30 cellular contexts compared by ENCODE assay signal in genomic region chr1:46927249-46927835, GRCh38. TPM values are rescaled to one million over a fixed set of nuclear protein-coding genes. Genes with fewer than 3 reads are reported as not detected.
"Had no signal": no experiment of that assay in that cellular context is flagged by ENCODE, and none has a peak within 500 bp of the region (broad histone marks: within the 10 kb centered on the region; RNA-seq: fewer than 3 reads in every experiment).

No MANE protein-coding gene starts in this region.

- H3K4me2 ChIP-seq: smooth muscle cell had no signal

- H3K9ac ChIP-seq: parathyroid adenoma had no signal

- H3K4me1 ChIP-seq: parathyroid adenoma, psoas muscle, spleen, stomach, thyroid gland, tibial nerve, vagina had no signal

- H3K36me3 ChIP-seq: ovary, spleen, stomach, thoracic aorta, thyroid gland, tibial nerve, vagina had no signal

- H3K79me2 ChIP-seq: parathyroid adenoma had no signal

- DNase-seq: naive thymus-derived CD4-positive, alpha-beta T cell; natural killer cell; occipital lobe; ovary; posterior cingulate gyrus; psoas muscle; right cardiac atrium; spleen; stimulated activated CD4-positive, alpha-beta T cell treated with anti-CD3 and anti-CD28 coated beads, Interleukin-12 subunit alpha, Interleukin-12 subunit beta, amount 100 ng/mL, for 4 hours; stimulated activated CD4-positive, alpha-beta T cell treated with anti-CD3 and anti-CD28 coated beads, Interleukin-1b, Interleukin-23, amount 100 ng/mL, for 48 hours; stimulated activated CD4-positive, alpha-beta T cell treated with anti-CD3 and anti-CD28 coated beads, Interleukin-4, amount 100 ng/mL, for 1 hour; stimulated activated CD4-positive, alpha-beta T cell treated with anti-CD3 and anti-CD28 coated beads, Interleukin-4, amount 100 ng/mL, for 4 hours; stimulated activated CD8-positive, alpha-beta memory T cell treated with anti-CD3 and anti-CD28 coated beads, Interleukin-4, amount 100 ng/mL, for 48 hours; stimulated activated naive B cell treated with anti-CD40 and anti-IgM and Interleukin-4, amounts not matched to agents 10 μg/mL and 1 μg/mL and 100 μg/mL, for 72 hours; stimulated activated naive CD4-positive, alpha-beta T cell treated with Interleukin-2 at 50 U/mL for 16 hours; stomach; thyroid gland had no signal

- H3K27ac ChIP-seq: ovary, parathyroid adenoma, psoas muscle, skin epidermis, spleen, stomach, thoracic aorta, thyroid gland, tibial nerve, vagina had no signal

- H3K27me3 ChIP-seq: ovary, stomach, thyroid gland, tibial nerve, vagina had no signal

- H2AFZ ChIP-seq: parathyroid adenoma had no signal

- FAIRE-seq: urothelium cell line had no signal

- ATAC-seq: naive thymus-derived CD4-positive, alpha-beta T cell; natural killer cell; psoas muscle; right cardiac atrium; sciatic nerve; stimulated activated naive B cell treated with anti-CD40 and anti-IgM and Interleukin-4, amounts not matched to agents 10 μg/mL and 1 μg/mL and 100 μg/mL, for 72 hours had no signal

- H3K4me3 ChIP-seq: ovary, psoas muscle, skin epidermis, smooth muscle cell, spleen, stomach, thoracic aorta, thyroid gland, tibial nerve, vagina had no signal

- H3K9me3 ChIP-seq: ovary, psoas muscle, thyroid gland, vagina had no signal

RNA-seq across cellular contexts. Expression of gene CYP4A11, which starts 13.9 kb away (rescaled TPM):
- total RNA-seq: naive thymus-derived CD4-positive, alpha-beta T cell; natural killer cell; neural crest cell; occipital lobe; osteoblast; progenitor cell of endocrine pancreas; psoas muscle; renal cortical epithelial cell; smooth muscle cell; spleen; thoracic aorta; thyroid gland; ureter; vagina had no signal
- polyA plus RNA-seq: naive thymus-derived CD4-positive, alpha-beta T cell; ovary; right cardiac atrium; smooth muscle cell; spleen had no signal
